ENCODE assay signal across 26 cellular contexts in genomic region chr12:9381619-9382018, GRCh38.
DNase-seq lines count a peak whose midpoint lies in the region; ATAC-seq and TF ChIP-seq lines count a peak whose summit lies in the region.
"Had no signal": no experiment of that assay in that cellular context is flagged by ENCODE, and none has a peak within 500 bp of the region (broad histone marks: within the 10 kb centered on the region; RNA-seq: fewer than 3 reads in every experiment).

No MANE protein-coding gene starts in this region.

- no peak overlapping the region for H2BK15ac ChIP-seq in IMR-90 (ENCODE audit: low read depth, low read length)

- H3K4me3 ChIP-seq in IMR-90 (ENCODE audit: insufficient read depth, low read depth, low read length) (no peak overlapping the region), gastroesophageal sphincter (no peak overlapping the region)
- H3K4me3 ChIP-seq: BLaER1, gastrocnemius medialis, HAP-1, hepatocyte, lung had no signal

- no peak overlapping the region for H4K5ac ChIP-seq in IMR-90 (ENCODE audit: low read depth, low read length)

- TF ChIP-seq EP300 in gastroesophageal sphincter (IDR thresholded peaks at IDR 0.05) = no peak

- no peaks in the 10 kb centered on the region for H3K4me1 ChIP-seq in IMR-90 (ENCODE audit: control insufficient read depth, insufficient read depth, low read length)
- no peaks in the 10 kb centered on the region for H3K4me1 ChIP-seq in gastroesophageal sphincter
- H3K4me1 ChIP-seq: BLaER1, Caco-2, gastrocnemius medialis, HAP-1 had no signal

- in situ Hi-C loops in IMR-90 (cut with MboI; ENCODE audit: low sequenced_read_pairs) = no loop called here

- H4K20me1 ChIP-seq in IMR-90 (ENCODE audit: insufficient read depth, low read length) = no peaks in the 10 kb centered on the region
- H4K20me1 ChIP-seq: BLaER1 had no signal

- H3K79me1 ChIP-seq in IMR-90 (ENCODE audit: low read depth in 1 of 2, low read length in 2 of 2) = no peaks in the 10 kb centered on the region

- no peaks in the 10 kb centered on the region for H3K9me1 ChIP-seq in IMR-90 (ENCODE audit: insufficient read depth, low read length)

- H3K56ac ChIP-seq in IMR-90 (ENCODE audit: extremely low read depth, insufficient read depth, low read length) = no peak overlapping the region

- POLR2A ChIA-PET in IMR-90 (lab: Charles Lee; ENCODE audit: unreplicated experiment) = no interaction called here

- H3K27me3 ChIP-seq in IMR-90 (ENCODE audit: control insufficient read depth, insufficient read depth, low read length) (peaks cover 5% of the 10 kb centered on the region; the same call in 1 of the 2 replicates), gastroesophageal sphincter (no peaks in the 10 kb centered on the region)
- H3K27me3 ChIP-seq: BLaER1, gastrocnemius medialis, hepatocyte had no signal

- H3K23ac ChIP-seq in IMR-90 (ENCODE audit: low read depth, low read length) = no peak overlapping the region

- no TSS peak for BruUV-seq in IMR-90 (replicated peaks; lab: Mats Ljungman, UMichigan)

- no peak overlapping the region for H2AK9ac ChIP-seq in IMR-90 (replicated peaks; ENCODE audit: low read depth, low read length, poor library complexity)

- no peak overlapping the region for H3K9ac ChIP-seq in IMR-90 (ENCODE audit: low read depth, low read length)
- H3K9ac ChIP-seq: BLaER1 had no signal

- no peak overlapping the region for H4K91ac ChIP-seq in IMR-90 (ENCODE audit: insufficient read depth, low read depth, low read length)

- WGBS in IMR-90 (ENCODE audit: extremely low coverage in 2 of 2, insufficient read length in 1 of 2), 2 experiments = no CpG with 5 or more reads among the region's 2 CpGs
- 91% methylated on average over 2 of the region's 2 CpGs; no CpG with 5 or more reads in 1 of the 2 donors for WGBS in gastroesophageal sphincter (ENCODE audit: low coverage in 1 of 2), 2 donors

- H3K36me3 ChIP-seq in IMR-90 (ENCODE audit: control insufficient read depth, insufficient read depth, low read length) = no peaks in the 10 kb centered on the region
- no peaks in the 10 kb centered on the region for H3K36me3 ChIP-seq in gastroesophageal sphincter
- H3K36me3 ChIP-seq: BLaER1, gastrocnemius medialis, HAP-1 had no signal

- no peak overlapping the region for H2BK5ac ChIP-seq in IMR-90 (ENCODE audit: low read depth, low read length, poor library complexity, severe bottlenecking)

- H3K9me3 ChIP-seq in IMR-90 (ENCODE audit: control insufficient read depth, insufficient read depth, low read length) (no peaks in the 10 kb centered on the region), gastroesophageal sphincter (no peaks in the 10 kb centered on the region)
- H3K9me3 ChIP-seq: BLaER1, Caco-2, gastrocnemius medialis, HAP-1 had no signal

- no peak overlapping the region for H2AFZ ChIP-seq in IMR-90 (replicated peaks; ENCODE audit: low read length, poor library complexity)
- H2AFZ ChIP-seq: hepatocyte had no signal

- dilution Hi-C loops in IMR-90 (cut with HindIII; ENCODE audit: low sequenced_read_pairs, unreplicated experiment) = no loop called here

- intact Hi-C loops in IMR-90 (cut with micrococcal nuclease) = no loop called here

- no peak overlapping the region for H2BK120ac ChIP-seq in IMR-90 (ENCODE audit: low read depth, low read length)

- H3K27ac ChIP-seq in IMR-90 (ENCODE audit: insufficient read depth, low read length) (no peak overlapping the region), gastroesophageal sphincter (no peak overlapping the region)
- H3K27ac ChIP-seq: BLaER1, gastrocnemius medialis, hepatocyte had no signal

- ATAC-seq in IMR-90 (ENCODE audit: low read depth) (no peak), gastroesophageal sphincter (peak; percentile 10), HG03342 (IDR thresholded peaks at IDR 0.05; ENCODE audit: unreplicated experiment) (no peak), HG03354 (IDR thresholded peaks at IDR 0.05; ENCODE audit: poor library complexity, severe bottlenecking, unreplicated experiment) (no peak)
- ATAC-seq: gastrocnemius medialis; natural killer cell treated with Interleukin-12 subunit alpha and Interleukin-12 subunit beta and Interleukin-15 and Interleukin-18, amount 100 ng/mL, for 72 hours; stimulated activated effector memory CD8-positive, alpha-beta T cell treated with anti-CD3 and anti-CD28 coated beads, Interleukin-12 subunit alpha, Interleukin-12 subunit beta, amount 100 ng/mL, for 72 hours had no signal

- no peak overlapping the region for H4K8ac ChIP-seq in IMR-90 (ENCODE audit: low read depth in 2 of 2, low read length in 2 of 2)

- no peak overlapping the region for H2AK5ac ChIP-seq in IMR-90 (ENCODE audit: low read depth, low read length)

- no peak overlapping the region for H2BK20ac ChIP-seq in IMR-90 (ENCODE audit: low read depth, low read length)

- H3K4ac ChIP-seq in IMR-90 (ENCODE audit: low read depth, low read length) = no peak overlapping the region

- no peak overlapping the region for H3K18ac ChIP-seq in IMR-90 (ENCODE audit: low read depth, low read length)

- no peak overlapping the region for H3K14ac ChIP-seq in IMR-90 (replicated peaks; ENCODE audit: low read depth, low read length)

- no peak for TF ChIP-seq CTCF in IMR-90 (conservative IDR thresholded peaks at IDR 0.05; ENCODE audit: low read depth, low read length)
- no peak for TF ChIP-seq CTCF in gastroesophageal sphincter (IDR thresholded peaks at IDR 0.05)

- DNase-seq in CD1c-positive myeloid dendritic cell (ENCODE audit: extremely low spot score) = peak; percentile 55
- no peak for DNase-seq in IMR-90
- peak; percentile 84 for DNase-seq in NOMO-1 treated with DMSO at 0.1 percent for 48 hours (lab: John Stamatoyannopoulos, UW; ENCODE audit: unreplicated experiment)
- no peak for DNase-seq in NCI-H187 treated with DMSO at 0.1 percent for 48 hours (lab: John Stamatoyannopoulos, UW)
- no peak for DNase-seq in activated CD8-positive, alpha-beta memory T cell treated with anti-CD3 and anti-CD28 coated beads for 24 hours
- DNase-seq: activated CD4-positive, alpha-beta T cell treated with anti-CD3 and anti-CD28 coated beads for 4 hours; activated naive CD8-positive, alpha-beta T cell treated with anti-CD3 and anti-CD28 coated beads for 36 hours; aorta; Caco-2; gastrocnemius medialis; kidney glomerular epithelial cell; NCI-H1105; NCI-H1930; NCI-H524 treated with DMSO at 0.1 percent for 48 hours; stimulated activated CD4-positive, alpha-beta T cell treated with anti-CD3 and anti-CD28 coated beads, Interleukin-4, amount 100 ng/mL, for 4 hours; substantia nigra; T-helper 2 cell had no signal

- no peak for TF ChIP-seq RAD21 in IMR-90 (IDR thresholded peaks at IDR 0.05; ENCODE audit: low read length)

- no peak for TF ChIP-seq POLR2A in IMR-90 (IDR thresholded peaks at IDR 0.05; ENCODE audit: low read depth, low read length)
- no peak for TF ChIP-seq POLR2A in gastroesophageal sphincter (IDR thresholded peaks at IDR 0.05)

- no peak overlapping the region for H3K4me2 ChIP-seq in IMR-90 (ENCODE audit: low read depth, low read length)
- H3K4me2 ChIP-seq: BLaER1, hepatocyte had no signal

- CTCF ChIA-PET in IMR-90 (lab: Yijun Ruan, JAX) = no interaction called here

TF ChIP-seq in IMR-90, 13 proteins besides CTCF, POLR2A, EP300 and RAD21:
- TF ChIP-seq FOS (IDR thresholded peaks at IDR 0.05; ENCODE audit: low read depth, low read length) (no peak), BHLHE40 (IDR thresholded peaks at IDR 0.05; ENCODE audit: low read depth, low read length) (no peak), CEBPB (IDR thresholded peaks at IDR 0.05; ENCODE audit: low read depth, low read length) (peak; percentile 49), USF2 (IDR thresholded peaks at IDR 0.05; ENCODE audit: low read depth, low read length) (no peak), RCOR1 (IDR thresholded peaks at IDR 0.05; ENCODE audit: insufficient replicate concordance, low read length) (no peak), MXI1 (IDR thresholded peaks at IDR 0.05; ENCODE audit: borderline replicate concordance, low read depth, low read length) (no peak)

Comparison
In these comparisons a context has a peak if more than half of its experiments do, and no peak if none do; other contexts are left out.
1. DNase-seq: peak in CD1c-positive myeloid dendritic cell (single experiment) and NOMO-1 treated with DMSO at 0.1 percent for 48 hours (single experiment); none in IMR-90 (single experiment), NCI-H187 treated with DMSO at 0.1 percent for 48 hours (single experiment) and activated CD8-positive, alpha-beta memory T cell treated with anti-CD3 and anti-CD28 coated beads for 24 hours (single experiment).